Comparison of ENCODE assay signal across 1 cellular context in genomic region chr15:85031086-85031943, GRCh38.
TF ChIP-seq lines count a peak whose summit lies in the region.

No MANE protein-coding gene starts in this region.

TF ChIP-seq in HepG2, 621 proteins besides CTCF, POLR2A, EP300 and RAD21:
- TF ChIP-seq TGIF2 (CRISPR knock-in tag; IDR thresholded peaks at IDR 0.05) (no peak), PRMT3 (CRISPR knock-in tag; IDR thresholded peaks at IDR 0.05; ENCODE audit: borderline replicate concordance, low read depth) (no peak), ZNF7 (CRISPR knock-in tag; IDR thresholded peaks at IDR 0.05) (0 out of 2 replicates have a peak, but pooled peaks have one; percentile 16), ZBTB38 (CRISPR knock-in tag; IDR thresholded peaks at IDR 0.05) (0 out of 2 replicates have a peak, but pooled peaks have one; percentile 18), GMEB1 (CRISPR knock-in tag; IDR thresholded peaks at IDR 0.05; ENCODE audit: borderline replicate concordance) (no peak), RCOR2 (CRISPR knock-in tag; IDR thresholded peaks at IDR 0.05) (peak; percentile 9; the same call in 1 of the 2 replicates), FOXO1 (CRISPR knock-in tag; IDR thresholded peaks at IDR 0.05) (no peak), ZNF768 (CRISPR knock-in tag; IDR thresholded peaks at IDR 0.05) (peak; percentile 77; the same call in 1 of the 2 replicates), ZSCAN25 (CRISPR knock-in tag; IDR thresholded peaks at IDR 0.05) (peak; percentile 37; the same call in 1 of the 2 replicates), ZMYM3 (CRISPR knock-in tag; IDR thresholded peaks at IDR 0.05) (peak; percentile 82; the same call in 1 of the 2 replicates), RELA (CRISPR knock-in tag; IDR thresholded peaks at IDR 0.05) (no peak), SRF (IDR thresholded peaks at IDR 0.05; ENCODE audit: low read depth, low read length) (no peak), ZNF292 (CRISPR knock-in tag; IDR thresholded peaks at IDR 0.05; ENCODE audit: borderline replicate concordance, low read depth) (0 out of 2 replicates have a peak, but pooled peaks have one; percentile 28), ARNTL (CRISPR knock-in tag; IDR thresholded peaks at IDR 0.05) (no peak), CBX5 (CRISPR knock-in tag; IDR thresholded peaks at IDR 0.05; ENCODE audit: borderline replicate concordance) (no peak), SOX6 (IDR thresholded peaks at IDR 0.05) (no peak), SOX6 (CRISPR knock-in tag; IDR thresholded peaks at IDR 0.05) (0 out of 2 replicates have a peak, but pooled peaks have one; percentile 23), NFKB2 (CRISPR knock-in tag; IDR thresholded peaks at IDR 0.05; ENCODE audit: borderline replicate concordance) (no peak), ZSCAN29 (CRISPR knock-in tag; conservative IDR thresholded peaks at IDR 0.05) (0 out of 2 replicates have a peak, but pooled peaks have one; percentile 2)
